11 cellular contexts compared by ENCODE assay signal in genomic region chr11:58024601-58025091, GRCh38. TPM values are rescaled to one million over a fixed set of nuclear protein-coding genes. Genes with fewer than 3 reads are reported as not detected.
DNase-seq lines count a peak whose midpoint lies in the region; ATAC-seq and TF ChIP-seq lines count a peak whose summit lies in the region.
"Had no signal": no experiment of that assay in that cellular context is flagged by ENCODE, and none has a peak within 500 bp of the region (broad histone marks: within the 10 kb centered on the region; RNA-seq: fewer than 3 reads in every experiment).

No MANE protein-coding gene starts in this region.

- no peaks in the 10 kb centered on the region for H3K36me3 Mint-ChIP-seq in T-helper 17 cell (ENCODE audit: low read depth)

- TF ChIP-seq CTCF in SK-N-SH (IDR thresholded peaks at IDR 0.05): no peak

- ATAC-seq in T-helper 17 cell: no peak

- H3K27me3 Mint-ChIP-seq in T-helper 17 cell: peaks cover 20% of the 10 kb centered on the region

- WGBS in SK-N-SH (ENCODE audit: low lambda C conversion rate): 16% methylated on average over 7 of the region's 8 CpGs

- no peaks in the 10 kb centered on the region for H3K79me2 ChIP-seq in SK-N-SH (ENCODE audit: insufficient read depth)

- H3K27ac Mint-ChIP-seq in T-helper 17 cell: no peak overlapping the region

- peak; percentile 88 for DNase-seq in ACHN
- no peak for DNase-seq in SK-N-SH
- DNase-seq in fibroblast of the conjunctiva (ENCODE audit: low read depth): peak; percentile 1
- DNase-seq in NCI-H1694 (lab: John Stamatoyannopoulos, UW): no peak
- no peak for DNase-seq in T-helper 17 cell
- no peak for DNase-seq in NOMO-1 treated with dmso at 0.1 percent for 144 hours (lab: John Stamatoyannopoulos, UW; ENCODE audit: unreplicated experiment)
- DNase-seq in KG1 (lab: John Stamatoyannopoulos, UW): no peak
- DNase-seq: activated effector memory CD4-positive, alpha-beta T cell treated with Interleukin-2 at 50 U/mL for 16 hours; NCI-H524 treated with DMSO at 0.1 percent for 48 hours had no signal

- no peak overlapping the region for H3K4me3 Mint-ChIP-seq in T-helper 17 cell
- H3K4me3 Mint-ChIP-seq: nephron had no signal

- in situ Hi-C loops in ACHN (cut with HindIII; ENCODE audit: low pct_ligation_motif_present, low pct_unique_long_range_greater_than_20kb, low sequenced_read_pairs): no loop called here

- H3K27ac ChIP-seq in SK-N-SH (ENCODE audit: low read depth in 2 of 2, low read length in 1 of 2) (no peak overlapping the region), mucosa of rectum (ENCODE audit: low read depth in 2 of 2, low read length in 2 of 2) (peak overlapping the region; percentile 17 to 52)

- no peak for TF ChIP-seq EP300 in SK-N-SH (IDR thresholded peaks at IDR 0.05; ENCODE audit: borderline replicate concordance in 1 of 2, low read depth in 1 of 2, low read length in 1 of 2)

- H4K20me1 ChIP-seq in SK-N-SH (ENCODE audit: insufficient read depth): no peaks in the 10 kb centered on the region

- no peak overlapping the region for H3K4me3 ChIP-seq in SK-N-SH (ENCODE audit: low read depth in 2 of 2, low read length in 1 of 2)
- no peak overlapping the region for H3K4me3 ChIP-seq in mucosa of rectum (ENCODE audit: low read length in 2 of 2)

- H3K36me3 ChIP-seq in SK-N-SH (replicated peaks in 1 of 2; ENCODE audit: control insufficient read depth in 1 of 2, insufficient read depth in 2 of 2, low read length in 1 of 2) (no peaks in the 10 kb centered on the region), mucosa of rectum (ENCODE audit: control insufficient read depth in 2 of 2, insufficient read depth in 2 of 2, low read length in 2 of 2) (no peaks in the 10 kb centered on the region)

- H3K27me3 ChIP-seq in SK-N-SH (ENCODE audit: insufficient read depth): peaks cover 7% of the 10 kb centered on the region; the same call in 1 of the 2 replicates
- no peaks in the 10 kb centered on the region for H3K27me3 ChIP-seq in mucosa of rectum (ENCODE audit: control insufficient read depth in 2 of 2, insufficient read depth in 2 of 2, low read length in 2 of 2)

- no peaks in the 10 kb centered on the region for H3K4me1 Mint-ChIP-seq in T-helper 17 cell

- TF ChIP-seq RAD21 in SK-N-SH (IDR thresholded peaks at IDR 0.05; ENCODE audit: low read length): no peak

- H3K9ac ChIP-seq in SK-N-SH: no peak overlapping the region
- peak overlapping the region in 1 of 2 donors; percentile 8 for H3K9ac ChIP-seq in mucosa of rectum (ENCODE audit: low read depth in 1 of 2, low read length in 2 of 2)

- H3K9me3 ChIP-seq in SK-N-SH (no peaks in the 10 kb centered on the region), mucosa of rectum (ENCODE audit: control insufficient read depth in 2 of 2, low read length in 2 of 2) (no peaks in the 10 kb centered on the region), T-helper 17 cell (ENCODE audit: control insufficient read depth, low read length, poor library complexity, severe bottlenecking) (no peaks in the 10 kb centered on the region)

- POLR2A ChIA-PET in SK-N-SH (lab: Yijun Ruan, JAX): no interaction called here

- CTCF ChIA-PET in SK-N-SH (lab: Yijun Ruan, JAX): no interaction called here

- H3F3A ChIP-seq in SK-N-SH (replicated peaks; ENCODE audit: insufficient read depth): no peaks in the 10 kb centered on the region

- H3K4me2 ChIP-seq in SK-N-SH: peak overlapping the region; percentile 28; the same call in 1 of the 2 replicates

- H3K9me2 ChIP-seq in SK-N-SH: no peaks in the 10 kb centered on the region

- H3K4me1 ChIP-seq in SK-N-SH (ENCODE audit: control insufficient read depth in 1 of 2, insufficient read depth in 2 of 2, low read depth in 1 of 2, low read length in 1 of 2): peaks cover 0 to 4% of the 10 kb centered on the region in 2 experiments; a peak in 1 of 4 replicates
- peaks cover 6 to 9% of the 10 kb centered on the region in 2 donors for H3K4me1 ChIP-seq in mucosa of rectum (ENCODE audit: control insufficient read depth in 2 of 2, insufficient read depth in 2 of 2, low read length in 2 of 2)

- peak overlapping the region; percentile 76 for H2AFZ ChIP-seq in SK-N-SH (ENCODE audit: low read depth)

TF ChIP-seq in SK-N-SH, 30 proteins besides CTCF, POLR2A, EP300 and RAD21:
- no peak for TF ChIP-seq FOSL2 (IDR thresholded peaks at IDR 0.05; ENCODE audit: borderline replicate concordance, low read depth)
- TF ChIP-seq USF1 (IDR thresholded peaks at IDR 0.05; ENCODE audit: borderline replicate concordance, low read depth): no peak
- no peak for TF ChIP-seq YY1 (IDR thresholded peaks at IDR 0.05; ENCODE audit: low read depth)
- no peak for TF ChIP-seq SMC3 (IDR thresholded peaks at IDR 0.05; ENCODE audit: low read depth, low read length)
- TF ChIP-seq RFX5 (IDR thresholded peaks at IDR 0.05; ENCODE audit: low read length): no peak
- no peak for TF ChIP-seq TEAD4 (IDR thresholded peaks at IDR 0.05; ENCODE audit: borderline replicate concordance, insufficient read depth)

RNA-seq across cellular contexts. Expression of gene OR9Q1, which starts 1.0 kb away (rescaled TPM):
- polyA plus RNA-seq in SK-N-SH (2012; rRNA removed): not detected in 2 replicates
- polyA plus RNA-seq in SK-N-SH (2012; cell fraction: cytosol; rRNA removed): not detected in 2 replicates
- polyA plus RNA-seq in SK-N-SH (2012; cell fraction: nucleus; rRNA removed): not detected in 2 replicates
- total RNA-seq in T-helper 17 cell: not detected

RNA-seq across cellular contexts. Expression of gene OR6Q1, which starts 6.1 kb away (rescaled TPM):
- not detected in 2 replicates for polyA plus RNA-seq in SK-N-SH (2012; rRNA removed)
- polyA plus RNA-seq in SK-N-SH (2012; cell fraction: cytosol; rRNA removed): not detected in 2 replicates
- not detected in 2 replicates for polyA plus RNA-seq in SK-N-SH (2012; cell fraction: nucleus; rRNA removed)
- not detected for total RNA-seq in T-helper 17 cell

Comparison
In these comparisons a context has a peak if more than half of its experiments do, and no peak if none do; other contexts are left out.
1. DNase-seq: peak in ACHN (single experiment) and fibroblast of the conjunctiva (single experiment); none in SK-N-SH (single experiment), NCI-H1694 (single experiment), T-helper 17 cell (0 of 3), NOMO-1 treated with dmso at 0.1 percent for 144 hours (single experiment) and KG1 (single experiment).
2. H3K27ac ChIP-seq: peak in mucosa of rectum (2 of 2); none in SK-N-SH (0 of 2).